Comparison of ENCODE assay signal across 8 cellular contexts in genomic region chr15:72375501-72375845, GRCh38. TPM values are rescaled to one million over a fixed set of nuclear protein-coding genes. Genes with fewer than 3 reads are reported as not detected.
DNase-seq lines count a peak whose midpoint lies in the region; ATAC-seq, FAIRE-seq and TF ChIP-seq lines count a peak whose summit lies in the region.

No MANE protein-coding gene starts in this region.

- H2AFZ ChIP-seq in DND-41 (ENCODE audit: low read depth, low read length), result peak overlapping the region; percentile 89
- peak overlapping the region; percentile 80 for H2AFZ ChIP-seq in GM12878 (ENCODE audit: control insufficient read depth, low read depth, low read length)

- H3K27ac ChIP-seq in DND-41 (ENCODE audit: low read length), result peak overlapping the region; percentile 74
- peak overlapping the region; percentile 70 for H3K27ac ChIP-seq in HUES48 (ENCODE audit: low read depth, low read length)
- H3K27ac ChIP-seq in GM12878 (ENCODE audit: control insufficient read depth, insufficient read depth), result peak overlapping the region; percentile 87

- H3K4me1 Mint-ChIP-seq in stimulated activated naive CD8-positive, alpha-beta T cell treated with anti-CD3 and anti-CD28 coated beads, Interleukin-15, Interleukin-2, amounts not matched to agents 100 ng/mL and 50 ng/mL, for 24 hours (ENCODE audit: low read depth), result peaks cover 56% of the 10 kb centered on the region

- ATAC-seq in DND-41 (ENCODE audit: insufficient read depth, low read depth) (peak; percentile 62), GM21526 (IDR thresholded peaks at IDR 0.05; ENCODE audit: low FRiP score, unreplicated experiment) (peak; percentile 43), GM12878 (peak; percentile 76)

- intact Hi-C loops in GM12878 (cut with micrococcal nuclease; ENCODE audit: unreplicated experiment), result loop anchor here (5.0 kb wide), 1 partner anchor 97 kb away; the partner anchor contains the start of gene ARIH1

- H3K36me3 Mint-ChIP-seq in stimulated activated naive CD8-positive, alpha-beta T cell treated with anti-CD3 and anti-CD28 coated beads, Interleukin-15, Interleukin-2, amounts not matched to agents 100 ng/mL and 50 ng/mL, for 24 hours (ENCODE audit: low read depth), result peaks cover 11% of the 10 kb centered on the region

- FAIRE-seq in GM12878 (lab: Jason Lieb, UNC), result no peak

- H3K4me3 Mint-ChIP-seq in stimulated activated naive CD8-positive, alpha-beta T cell treated with anti-CD3 and anti-CD28 coated beads, Interleukin-15, Interleukin-2, amounts not matched to agents 100 ng/mL and 50 ng/mL, for 24 hours, result peak overlapping the region; percentile 93

- peak overlapping the region; percentile 99 for H3K27ac Mint-ChIP-seq in stimulated activated naive CD8-positive, alpha-beta T cell treated with anti-CD3 and anti-CD28 coated beads, Interleukin-15, Interleukin-2, amounts not matched to agents 100 ng/mL and 50 ng/mL, for 24 hours

- RAD21 ChIA-PET in GM12878 (lab: Charles Lee; ENCODE audit: unreplicated experiment), result interaction anchor here (0.7 to 1.3 kb wide), 3 partner anchors 8 to 86 kb away, joined by 3 to 4 read pairs (median 3); no protein-coding TSS in a partner anchor

- H3K27me3 ChIP-seq in DND-41 (ENCODE audit: insufficient read depth, low read length, poor library complexity) (no peaks in the 10 kb centered on the region), HUES48 (ENCODE audit: control insufficient read depth, insufficient read depth, low read length) (no peaks in the 10 kb centered on the region; the same call in 1 of the 2 replicates), GM12878 (replicated peaks in 1 of 2; ENCODE audit: control insufficient read depth in 2 of 2, insufficient read depth in 2 of 2, low read length in 1 of 2) (no peaks in the 10 kb centered on the region), kidney epithelial cell (ENCODE audit: control insufficient read depth, insufficient read depth, low read length) (no peaks in the 10 kb centered on the region)

- BruUV-seq in GM12878 (replicated peaks; lab: Mats Ljungman, UMichigan), result TSS peak; percentile 72

- TF ChIP-seq CTCF in DND-41 (IDR thresholded peaks at IDR 0.05; ENCODE audit: borderline replicate concordance, extremely low read depth, low read length, poor library complexity, severe bottlenecking) (no peak), GM12878 (IDR thresholded peaks at IDR 0.05 in 2 of 3, conservative IDR thresholded peaks at IDR 0.05 in 1 of 3; ENCODE audit: control insufficient read depth in 2 of 3, extremely low read depth in 1 of 3, insufficient read depth in 1 of 3, low read depth in 3 of 3, low read length in 3 of 3) (no peak), kidney epithelial cell (IDR thresholded peaks at IDR 0.05; ENCODE audit: insufficient read depth, low read length, poor library complexity, severe bottlenecking) (no peak)

- no peaks in the 10 kb centered on the region for H3K27me3 Mint-ChIP-seq in stimulated activated naive CD8-positive, alpha-beta T cell treated with anti-CD3 and anti-CD28 coated beads, Interleukin-15, Interleukin-2, amounts not matched to agents 100 ng/mL and 50 ng/mL, for 24 hours

- in situ Hi-C loops in GM12878 (cut with MboI), result no loop called here

- peak overlapping the region; percentile 86 for H3K4me2 ChIP-seq in DND-41 (ENCODE audit: insufficient read depth, low read length)
- H3K4me2 ChIP-seq in GM12878 (ENCODE audit: control insufficient read depth, insufficient read depth), result peak overlapping the region; percentile 98

- H3K9me3 ChIP-seq in DND-41 (ENCODE audit: insufficient read depth, low read length, severe bottlenecking) (no peaks in the 10 kb centered on the region), HUES48 (ENCODE audit: control insufficient read depth, insufficient read depth, low read length) (no peaks in the 10 kb centered on the region), GM12878 (replicated peaks; ENCODE audit: control insufficient read depth, insufficient read depth, low read length) (no peaks in the 10 kb centered on the region)

- no peak for DNase-seq in DND-41
- no peak for DNase-seq in GM12878 (ENCODE audit: low read depth, low spot score)
- no peak for DNase-seq in kidney epithelial cell (ENCODE audit: low read depth)
- DNase-seq in activated CD4-positive, alpha-beta T cell treated with anti-CD3 and anti-CD28 coated beads for 1 hour, result no peak
- DNase-seq in KG1 (lab: John Stamatoyannopoulos, UW), result no peak

- H3K4me3 ChIP-seq in DND-41 (ENCODE audit: low read depth in 1 of 2, low read length in 2 of 2) (peak overlapping the region; percentile 92 to 96), HUES48 (ENCODE audit: low read depth, low read length) (peak overlapping the region; percentile 83), GM12878 (peak overlapping the region; percentile 88), kidney epithelial cell (ENCODE audit: low read depth, low read length) (peak overlapping the region; percentile 98)

- H3K9me3 Mint-ChIP-seq in stimulated activated naive CD8-positive, alpha-beta T cell treated with anti-CD3 and anti-CD28 coated beads, Interleukin-15, Interleukin-2, amounts not matched to agents 100 ng/mL and 50 ng/mL, for 24 hours, result no peaks in the 10 kb centered on the region

- H3K36me3 ChIP-seq in DND-41 (ENCODE audit: insufficient read depth, low read length), result no peaks in the 10 kb centered on the region; the same call in none of the 2 replicates
- H3K36me3 ChIP-seq in HUES48 (ENCODE audit: control insufficient read depth, insufficient read depth, low read length), result no peaks in the 10 kb centered on the region; the same call in 1 of the 2 replicates
- 0 out of 4 replicates have a peak, but pooled peaks cover 0 to 4% of the 10 kb centered on the region in 2 experiments for H3K36me3 ChIP-seq in GM12878 (ENCODE audit: control insufficient read depth in 2 of 2, insufficient read depth in 2 of 2, low read length in 1 of 2)
- H3K36me3 ChIP-seq in kidney epithelial cell (ENCODE audit: control insufficient read depth, insufficient read depth, low read length), result no peaks in the 10 kb centered on the region

- CTCF ChIA-PET in GM12878 (lab: Yijun Ruan, JAX), result interaction anchor here (0.5 to 1.5 kb wide), 6 partner anchors 9 to 225 kb away, joined by 3 to 6 read pairs (median 4); no protein-coding TSS in a partner anchor

- no peak for TF ChIP-seq RAD21 in GM12878 (IDR thresholded peaks at IDR 0.05; ENCODE audit: insufficient read depth, low read depth, low read length)

- peaks cover 3% of the 10 kb centered on the region; the same call in 1 of the 2 replicates for H4K20me1 ChIP-seq in DND-41 (ENCODE audit: insufficient read depth, low read length)
- H4K20me1 ChIP-seq in GM12878 (ENCODE audit: control insufficient read depth, insufficient read depth), result no peaks in the 10 kb centered on the region

- H3K9ac ChIP-seq in DND-41 (ENCODE audit: low read depth, low read length), result peak overlapping the region; percentile 80
- peak overlapping the region; percentile 83 for H3K9ac ChIP-seq in HUES48 (ENCODE audit: low read depth, low read length)
- H3K9ac ChIP-seq in GM12878 (ENCODE audit: control insufficient read depth, insufficient read depth, low read length), result peak overlapping the region; percentile 81

- H3K4me1 ChIP-seq in DND-41 (ENCODE audit: insufficient read depth, low read length), result peaks cover 36% of the 10 kb centered on the region
- H3K4me1 ChIP-seq in HUES48 (ENCODE audit: control insufficient read depth, insufficient read depth, low read length), result 0 out of 2 replicates have a peak, but pooled peaks cover 7% of the 10 kb centered on the region
- H3K4me1 ChIP-seq in GM12878 (ENCODE audit: control insufficient read depth, insufficient read depth, low read length), result peaks cover 20% of the 10 kb centered on the region

- no peak for TF ChIP-seq EP300 in GM12878 (IDR thresholded peaks at IDR 0.05; ENCODE audit: borderline replicate concordance in 1 of 2, control insufficient read depth in 1 of 2, low read depth in 2 of 2, low read length in 2 of 2)

- peaks cover 50% of the 10 kb centered on the region for H3K79me2 ChIP-seq in DND-41 (ENCODE audit: insufficient read depth, low read length)
- peaks cover 53% of the 10 kb centered on the region for H3K79me2 ChIP-seq in GM12878 (ENCODE audit: control insufficient read depth, insufficient read depth, low read length)

- POLR2A ChIA-PET in GM12878 (lab: Charles Lee), result interaction anchor here (0.9 to 1.1 kb wide), 2 partner anchors 11 to 19 kb away, joined by 3 read pairs; no protein-coding TSS in a partner anchor

- SMC1A ChIA-PET in GM12878 (lab: Charles Lee; ENCODE audit: uncharacterized antibody, unreplicated experiment), result interaction anchor here (1.0 to 1.5 kb wide), 3 partner anchors 9 to 62 kb away, joined by 3 to 7 read pairs (median 4); no protein-coding TSS in a partner anchor

- WGBS in GM12878 (ENCODE audit: insufficient coverage, insufficient replicate concordance, low lambda C conversion rate, missing lambda C conversion rate), result 1% methylated on average over 17 of the region's 17 CpGs

- TF ChIP-seq POLR2A in GM12878 (IDR thresholded peaks at IDR 0.05; ENCODE audit: low read depth, low read length), result no peak

RNA-seq across cellular contexts. Expression of gene HEXA, which starts 0.3 kb away (rescaled TPM):
- 126 and 128 TPM in 2 replicates for total RNA-seq in GM12878 (2013; cell fraction: nucleolus; rRNA removed)
- total RNA-seq in GM12878 (2014; rRNA removed) (61.2 and 64.8 TPM in 2 replicates), GM12878 (2014; rRNA removed; fragmentation: Illumina TruSeq; extraction: Trizol) (56.1 and 59.5 TPM in 2 replicates), GM12878 (2021) (77.4 and 83.4 TPM in 2 replicates), kidney epithelial cell (135 and 136 TPM in 2 replicates)
- 54.8 TPM for polyA plus RNA-seq in GM12878 (2011; ENCODE audit: low read depth)
- polyA plus RNA-seq in GM12878 (2011; rRNA removed) (112 and 151 TPM in 2 replicates), GM12878 (2014; fragmentation: Illumina TruSeq; extraction: Trizol) (59.3 and 61.9 TPM in 2 replicates), GM12878 (2014; fragmentation: Nextera tagmentation; extraction: Ambion mirVana) (10 to 100 TPM; 24.5 to 38.5 TPM), GM12878 (2014; rRNA removed) (82.6 and 87.5 TPM in 2 replicates), GM12878 (2016; fragmentation: Nextera tagmentation; extraction: Ambion mirVana) (100 to 1,000 TPM in 1 of 2 experiments, 10 to 100 TPM in 1; 97.2 to 102 TPM)
- polyA plus RNA-seq in GM12878 (2011; cell fraction: cytosol; rRNA removed), result 128 and 139 TPM in 2 replicates
- polyA plus RNA-seq in GM12878 (2011; cell fraction: nucleus; rRNA removed), result 418 and 463 TPM in 2 replicates
- 66.7 and 89.7 TPM in 2 replicates for polyA plus RNA-seq in GM12878 (2012)
- polyA minus RNA-seq in GM12878 (2011; rRNA and poly(A)+ RNA removed), result 74.2 and 82.7 TPM in 2 replicates
- 26.3 and 31.9 TPM in 2 replicates for polyA minus RNA-seq in GM12878 (2011; cell fraction: cytosol; rRNA and poly(A)+ RNA removed)
- 49.9 and 58.1 TPM in 2 replicates for polyA minus RNA-seq in GM12878 (2011; cell fraction: nucleus; rRNA and poly(A)+ RNA removed)

RNA-seq across cellular contexts. Expression of gene TMEM202, which starts 22.6 kb away (rescaled TPM):
- total RNA-seq in GM12878 (2013; cell fraction: nucleolus; rRNA removed), result not detected in 2 replicates
- total RNA-seq in GM12878 (2014; rRNA removed), result not detected in 2 replicates
- not detected in 2 replicates for total RNA-seq in GM12878 (2014; rRNA removed; fragmentation: Illumina TruSeq; extraction: Trizol)
- total RNA-seq in GM12878 (2021), result not detected in 2 replicates
- not detected for polyA plus RNA-seq in GM12878 (2011; ENCODE audit: low read depth)
- polyA plus RNA-seq in GM12878 (2011; rRNA removed), result not detected in 2 replicates
- polyA plus RNA-seq in GM12878 (2011; cell fraction: cytosol; rRNA removed), result not detected in 2 replicates
- not detected in 2 replicates for polyA plus RNA-seq in GM12878 (2011; cell fraction: nucleus; rRNA removed)
- polyA plus RNA-seq in GM12878 (2012), result not detected in 2 replicates
- polyA plus RNA-seq in GM12878 (2014; fragmentation: Illumina TruSeq; extraction: Trizol), result not detected in 2 replicates
- polyA plus RNA-seq in GM12878 (2014; fragmentation: Nextera tagmentation; extraction: Ambion mirVana), result not detected
- polyA plus RNA-seq in GM12878 (2014; rRNA removed), result not detected in 2 replicates
- not detected for polyA plus RNA-seq in GM12878 (2016; fragmentation: Nextera tagmentation; extraction: Ambion mirVana)
- polyA minus RNA-seq in GM12878 (2011; rRNA and poly(A)+ RNA removed), result not detected in 2 replicates
- not detected in 2 replicates for polyA minus RNA-seq in GM12878 (2011; cell fraction: cytosol; rRNA and poly(A)+ RNA removed)
- polyA minus RNA-seq in GM12878 (2011; cell fraction: nucleus; rRNA and poly(A)+ RNA removed), result not detected in 2 replicates
- total RNA-seq in kidney epithelial cell, result not detected in 2 replicates

RNA-seq across cellular contexts. Expression of gene CELF6, which starts 55.5 kb away (rescaled TPM):
- 1.2 and 2.0 TPM in 2 replicates for total RNA-seq in GM12878 (2013; cell fraction: nucleolus; rRNA removed)
- total RNA-seq in GM12878 (2014; rRNA removed) (0.23 and 0.44 TPM in 2 replicates), GM12878 (2014; rRNA removed; fragmentation: Illumina TruSeq; extraction: Trizol) (0.31 and 0.32 TPM in 2 replicates), GM12878 (2021) (0.24 TPM in 1 of 2 replicates, not detected in the other), kidney epithelial cell (0.29 and 0.41 TPM in 2 replicates)
- 0.31 TPM for polyA plus RNA-seq in GM12878 (2011; ENCODE audit: low read depth)
- polyA plus RNA-seq in GM12878 (2011; rRNA removed) (0.39 and 0.54 TPM in 2 replicates), GM12878 (2014; fragmentation: Illumina TruSeq; extraction: Trizol) (0.25 and 0.46 TPM in 2 replicates), GM12878 (2014; fragmentation: Nextera tagmentation; extraction: Ambion mirVana) (under 1 TPM; 0.18 to 0.20 TPM), GM12878 (2014; rRNA removed) (0.27 and 0.33 TPM in 2 replicates), GM12878 (2016; fragmentation: Nextera tagmentation; extraction: Ambion mirVana) (under 1 TPM; 0.06 to 0.17 TPM)
- polyA plus RNA-seq in GM12878 (2011; cell fraction: cytosol; rRNA removed), result 0.32 and 0.36 TPM in 2 replicates
- polyA plus RNA-seq in GM12878 (2011; cell fraction: nucleus; rRNA removed), result 4.4 and 4.5 TPM in 2 replicates
- polyA plus RNA-seq in GM12878 (2012), result 0.26 and 0.62 TPM in 2 replicates
- 0.10 and 0.15 TPM in 2 replicates for polyA minus RNA-seq in GM12878 (2011; rRNA and poly(A)+ RNA removed)
- not detected in 2 replicates for polyA minus RNA-seq in GM12878 (2011; cell fraction: cytosol; rRNA and poly(A)+ RNA removed)
- polyA minus RNA-seq in GM12878 (2011; cell fraction: nucleus; rRNA and poly(A)+ RNA removed), result 0.24 and 0.29 TPM in 2 replicates
